ENCODE assay signal across 20 cellular contexts in the genomic region with DNA sequence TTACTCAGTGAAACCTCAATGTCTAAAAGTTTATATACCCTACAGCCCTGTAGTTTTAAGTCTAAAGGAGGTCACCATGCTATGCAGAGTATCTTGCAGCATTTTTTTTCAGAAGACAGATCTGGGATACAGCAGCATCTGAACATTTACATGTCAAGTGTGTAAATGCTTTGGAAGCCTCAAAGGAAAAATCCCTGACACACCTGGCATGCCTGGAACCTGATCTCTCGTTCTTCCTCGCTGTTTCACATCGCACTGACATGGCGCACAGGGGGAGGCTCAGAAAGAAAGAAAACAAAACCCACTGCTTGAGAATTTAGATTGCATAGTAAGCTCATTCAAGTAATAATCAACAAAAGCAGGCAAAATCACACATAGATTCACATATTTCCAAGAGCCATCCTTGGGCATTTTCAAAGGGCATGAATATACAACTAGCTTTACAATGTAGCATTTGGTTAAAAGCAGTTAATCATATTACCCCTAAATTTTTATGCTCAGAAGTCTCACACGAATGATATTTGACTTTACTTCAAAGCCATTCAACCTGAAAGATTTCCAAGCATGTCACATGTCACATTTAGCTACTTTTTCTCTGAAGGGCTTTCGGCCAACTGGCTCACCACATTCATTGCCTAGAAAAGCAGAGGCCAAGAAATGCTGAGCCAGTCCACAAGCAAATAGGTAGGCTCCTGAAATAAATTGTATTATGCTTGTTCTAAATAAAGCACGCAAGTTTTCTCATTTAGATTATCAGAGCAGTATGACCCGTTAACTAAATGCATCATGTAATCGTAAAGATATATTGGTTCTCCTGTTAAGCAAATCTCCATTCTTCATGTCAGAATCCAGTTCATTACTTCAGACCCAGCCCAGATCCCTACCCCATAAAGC. TPM values are rescaled to one million over a fixed set of nuclear protein-coding genes. Genes with fewer than 3 reads are reported as not detected.
"Had no signal": no experiment of that assay in that cellular context is flagged by ENCODE, and none has a peak within 500 bp of the region (broad histone marks: within the 10 kb centered on the region; RNA-seq: fewer than 3 reads in every experiment).

No MANE protein-coding gene starts in this region.

- H3K27ac Mint-ChIP-seq: activated T-helper 1 cell treated with anti-CD3 and anti-CD28 coated beads, Interleukin-12 subunit alpha, Interleukin-12 subunit beta, Interleukin-2, Interleukin-4 antibody, amounts not matched to agents 30 ng/mL and 10 ng/mL and 1 ng/mL, durations not matched to agents 14 hours and 24 hours and 36 hours; endodermal cell; natural killer cell had no signal

- H3K9me3 Mint-ChIP-seq: activated T-helper 1 cell treated with anti-CD3 and anti-CD28 coated beads, Interleukin-12 subunit alpha, Interleukin-12 subunit beta, Interleukin-2, Interleukin-4 antibody, amounts not matched to agents 30 ng/mL and 10 ng/mL and 1 ng/mL, durations not matched to agents 14 hours and 24 hours and 36 hours; natural killer cell had no signal

- H3K4me1 Mint-ChIP-seq: natural killer cell had no signal

- H3K27ac ChIP-seq: transverse colon, vagina had no signal

- H3K4me3 Mint-ChIP-seq: activated T-helper 1 cell treated with anti-CD3 and anti-CD28 coated beads, Interleukin-12 subunit alpha, Interleukin-12 subunit beta, Interleukin-2, Interleukin-4 antibody, amounts not matched to agents 30 ng/mL and 10 ng/mL and 1 ng/mL, durations not matched to agents 14 hours and 24 hours and 36 hours; endodermal cell; natural killer cell had no signal

- H3K27me3 ChIP-seq: transverse colon, vagina had no signal

- H3K9me3 ChIP-seq: transverse colon, vagina had no signal

- DNase-seq: activated CD4-positive, CD25-positive, alpha-beta regulatory T cell treated with anti-CD3 and anti-CD28 coated beads, Interleukin-2, amount 50 U/mL, for 72 hours; anterior cingulate cortex; endodermal cell; head of caudate nucleus; natural killer cell; nucleus accumbens; posterior cingulate gyrus; right cardiac atrium; small intestine; stimulated activated CD4-positive, alpha-beta T cell treated with anti-CD3 and anti-CD28 coated beads, Interleukin-4, amount 100 ng/mL, for 4 hours; stimulated activated naive CD8-positive, alpha-beta T cell treated with anti-CD3 and anti-CD28 coated beads, Interleukin-15, Interleukin-2, amounts not matched to agents 100 U/mL and 50 U/mL, for 24 hours; T1000; transverse colon had no signal

- H3K4me3 ChIP-seq: lung, transverse colon, vagina had no signal

- ATAC-seq: natural killer cell; right cardiac atrium; stimulated activated naive CD8-positive, alpha-beta T cell treated with anti-CD3 and anti-CD28 coated beads, Interleukin-15, Interleukin-2, amounts not matched to agents 100 U/mL and 50 U/mL, for 24 hours had no signal

- H3K36me3 Mint-ChIP-seq: natural killer cell had no signal

- H3K36me3 ChIP-seq: transverse colon, vagina had no signal

- H3K4me1 ChIP-seq: transverse colon, vagina had no signal

RNA-seq across cellular contexts. Expression of a gene that starts 30.8 kb away (rescaled TPM):
- total RNA-seq: activated CD8-positive, alpha-beta memory T cell treated with anti-CD3 and anti-CD28 coated beads for 36 hours; activated T-helper 1 cell treated with anti-CD3 and anti-CD28 coated beads, Interleukin-12 subunit alpha, Interleukin-12 subunit beta, Interleukin-2, Interleukin-4 antibody, amounts not matched to agents 30 ng/mL and 10 ng/mL and 1 ng/mL, durations not matched to agents 14 hours and 24 hours and 36 hours; bronchial epithelial cell; dermis microvascular lymphatic vessel endothelial cell; epithelial cell of proximal tubule; lung; natural killer cell; right cardiac atrium; vagina had no signal
